In genomic region chr20:37531856-37532255, GRCh38 we compare ENCODE assay signal across 1 cellular context.
TF ChIP-seq lines count a peak whose summit lies in the region.

No MANE protein-coding gene starts in this region.

TF ChIP-seq in H1, 55 proteins besides CTCF, POLR2A, EP300 and RAD21:
- TF ChIP-seq HDAC2 (IDR thresholded peaks at IDR 0.05; ENCODE audit: borderline replicate concordance in 1 of 2, low read depth in 2 of 2, low read length in 2 of 2): no peak
- no peak for TF ChIP-seq SIRT6 (IDR thresholded peaks at IDR 0.05; ENCODE audit: low read length)
- no peak for TF ChIP-seq SUZ12 (IDR thresholded peaks at IDR 0.05; ENCODE audit: low read length)
- TF ChIP-seq SP2 (IDR thresholded peaks at IDR 0.05; ENCODE audit: low read length): no peak
- TF ChIP-seq SIN3A (conservative IDR thresholded peaks at IDR 0.05 in 1 of 2, IDR thresholded peaks at IDR 0.05 in 1 of 2; ENCODE audit: low read depth in 1 of 2, low read length in 2 of 2): no peak
- no peak for TF ChIP-seq POLR2AphosphoS5 (IDR thresholded peaks at IDR 0.05; ENCODE audit: low read depth, low read length)
- TF ChIP-seq, protein P1, sequence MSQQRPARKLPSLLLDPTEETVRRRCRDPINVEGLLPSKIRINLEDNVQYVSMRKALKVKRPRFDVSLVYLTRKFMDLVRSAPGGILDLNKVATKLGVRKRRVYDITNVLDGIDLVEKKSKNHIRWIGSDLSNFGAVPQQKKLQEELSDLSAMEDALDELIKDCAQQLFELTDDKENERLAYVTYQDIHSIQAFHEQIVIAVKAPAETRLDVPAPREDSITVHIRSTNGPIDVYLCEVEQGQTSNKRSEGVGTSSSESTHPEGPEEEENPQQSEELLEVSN (IDR thresholded peaks at IDR 0.05): no peak
- TF ChIP-seq TCF12 (IDR thresholded peaks at IDR 0.05; ENCODE audit: low read depth, low read length): no peak
- TF ChIP-seq TEAD4 (IDR thresholded peaks at IDR 0.05; ENCODE audit: low read depth, low read length): no peak
- no peak for TF ChIP-seq TAF7 (optimal IDR thresholded peaks at IDR 0.05; ENCODE audit: borderline replicate concordance, low read depth, low read length)
- TF ChIP-seq NANOG (IDR thresholded peaks at IDR 0.05; ENCODE audit: insufficient read depth, low read depth, low read length, poor library complexity, severe bottlenecking): no peak
